10 cellular contexts compared by ENCODE assay signal in genomic region chr13:113448545-113448884, GRCh38. TPM values are rescaled to one million over a fixed set of nuclear protein-coding genes. Genes with fewer than 3 reads are reported as not detected.
DNase-seq lines count a peak whose midpoint lies in the region; ATAC-seq and TF ChIP-seq lines count a peak whose summit lies in the region.
"Had no signal": no experiment of that assay in that cellular context is flagged by ENCODE, and none has a peak within 500 bp of the region (broad histone marks: within the 10 kb centered on the region; RNA-seq: fewer than 3 reads in every experiment).

No MANE protein-coding gene starts in this region.

- peak overlapping the region; percentile 71 for H3K4me3 ChIP-seq in left ventricle myocardium inferior
- peak overlapping the region; percentile 52 to 54 for H3K4me3 ChIP-seq in testis

- H3K27ac Mint-ChIP-seq in activated T-cell treated with anti-CD3 and anti-CD28 coated beads, Interleukin-2, amount 50 U/mL, for 72 hours = no peak overlapping the region

- H3K36me3 ChIP-seq in left ventricle myocardium inferior = peaks cover 19% of the 10 kb centered on the region
- H3K36me3 ChIP-seq in testis (ENCODE audit: low read depth, missing control alignments) = no peaks in the 10 kb centered on the region

- no peaks in the 10 kb centered on the region for H3K9me3 ChIP-seq in left ventricle myocardium inferior (replicated peaks)
- no peaks in the 10 kb centered on the region for H3K9me3 ChIP-seq in testis
- H3K9me3 ChIP-seq: neutrophil had no signal

- intact Hi-C loops in left ventricle myocardium inferior (cut with micrococcal nuclease) = no loop called here
- intact Hi-C loops in testis (cut with DNase I; ENCODE audit: low total_unique reads) = no loop called here

- TF ChIP-seq CTCF in left ventricle myocardium inferior (IDR thresholded peaks at IDR 0.05; ENCODE audit: borderline replicate concordance) (no peak), testis (IDR thresholded peaks at IDR 0.05) (no peak)

- no peak for ATAC-seq in activated T-cell treated with anti-CD3 and anti-CD28 coated beads, Interleukin-2, amount 50 U/mL, for 72 hours (replicated peaks in 1 of 2)
- ATAC-seq in GM18511 (IDR thresholded peaks at IDR 0.05; ENCODE audit: unreplicated experiment) (no peak), HG03108 (IDR thresholded peaks at IDR 0.05; ENCODE audit: unreplicated experiment) (no peak)

- H3K27ac ChIP-seq in left ventricle myocardium inferior (replicated peaks) = peak overlapping the region; percentile 89
- H3K27ac ChIP-seq in testis = peak overlapping the region; percentile 12 to 35
- H3K27ac ChIP-seq: epithelial cell of prostate, neutrophil had no signal

- WGBS in testis, 2 donors = 40 to 44% methylated on average over 4 to 6 of the region's 6 CpGs

- H3K4me3 Mint-ChIP-seq in activated T-cell treated with anti-CD3 and anti-CD28 coated beads, Interleukin-2, amount 50 U/mL, for 72 hours = peak overlapping the region; percentile 43 to 78

- peaks cover 7% of the 10 kb centered on the region for H3K4me1 Mint-ChIP-seq in activated T-cell treated with anti-CD3 and anti-CD28 coated beads, Interleukin-2, amount 50 U/mL, for 72 hours (ENCODE audit: low read depth)

- H3K27me3 Mint-ChIP-seq in activated T-cell treated with anti-CD3 and anti-CD28 coated beads, Interleukin-2, amount 50 U/mL, for 72 hours (ENCODE audit: low read depth) = no peaks in the 10 kb centered on the region

- no peak for TF ChIP-seq POLR2A in testis (IDR thresholded peaks at IDR 0.05)

- H3K9me3 Mint-ChIP-seq in activated T-cell treated with anti-CD3 and anti-CD28 coated beads, Interleukin-2, amount 50 U/mL, for 72 hours = no peaks in the 10 kb centered on the region

- DNase-seq in activated T-cell treated with anti-CD3 and anti-CD28 coated beads, Interleukin-2, amount 50 U/mL, for 72 hours = no peak
- DNase-seq in activated T-cell treated with anti-CD3 and anti-CD28 coated beads, Interleukin-2, amount 50 U/mL, for 48 hours = no peak
- DNase-seq in SW480 (ENCODE audit: low spot score) (peak; percentile 32), left ventricle myocardium inferior (peak; percentile 78), testis (peak; percentile 51), SK-N-DZ (ENCODE audit: low spot score) (no peak)

- no peaks in the 10 kb centered on the region for H3K36me3 Mint-ChIP-seq in activated T-cell treated with anti-CD3 and anti-CD28 coated beads, Interleukin-2, amount 50 U/mL, for 72 hours (ENCODE audit: insufficient read depth in 2 of 2)

- H3K4me1 ChIP-seq in left ventricle myocardium inferior (peaks cover 59% of the 10 kb centered on the region), testis (peaks cover 11% of the 10 kb centered on the region)

- H3K27me3 ChIP-seq in left ventricle myocardium inferior (ENCODE audit: low read depth) = no peaks in the 10 kb centered on the region
- no peaks in the 10 kb centered on the region for H3K27me3 ChIP-seq in testis
- H3K27me3 ChIP-seq: neutrophil had no signal

RNA-seq across cellular contexts. Expression of gene ADPRHL1, which starts 4.8 kb away (rescaled TPM):
- total RNA-seq in activated T-cell treated with anti-CD3 and anti-CD28 coated beads, Interleukin-2, amount 50 U/mL, for 72 hours = 1 to 10 TPM; 1.4 to 2.1 TPM
- total RNA-seq in left ventricle myocardium inferior (484 TPM), testis (1 to 10 TPM; 6.6 to 9.3 TPM)
- polyA plus RNA-seq in testis (ENCODE audit: insufficient read depth, low read depth, low replicate concordance) = 6.2 TPM
- 1.8 and 1.9 TPM in 2 replicates for polyA plus RNA-seq in SK-N-DZ (2014; cell fraction: cytosol; rRNA removed)
- polyA plus RNA-seq in SK-N-DZ (2014; cell fraction: nucleus; rRNA removed) = 1.0 and 1.6 TPM in 2 replicates

RNA-seq across cellular contexts. Expression of gene DCUN1D2, which starts 42.0 kb away (rescaled TPM):
- total RNA-seq in activated T-cell treated with anti-CD3 and anti-CD28 coated beads, Interleukin-2, amount 50 U/mL, for 72 hours = 10 to 100 TPM; 24.6 to 26.2 TPM
- total RNA-seq in left ventricle myocardium inferior (196 TPM), testis (10 to 100 TPM; 65.9 to 78.5 TPM)
- 16.3 TPM for polyA plus RNA-seq in testis (ENCODE audit: insufficient read depth, low read depth, low replicate concordance)
- polyA plus RNA-seq in SK-N-DZ (2014; cell fraction: cytosol; rRNA removed) = 24.9 and 26.8 TPM in 2 replicates
- 33.6 and 77.2 TPM in 2 replicates for polyA plus RNA-seq in SK-N-DZ (2014; cell fraction: nucleus; rRNA removed)

Comparison
In these comparisons a context has a peak if more than half of its experiments do, and no peak if none do; other contexts are left out.
1. DNase-seq: peak in SW480 (single experiment), left ventricle myocardium inferior (single experiment) and testis (single experiment); none in activated T-cell treated with anti-CD3 and anti-CD28 coated beads, Interleukin-2, amount 50 U/mL, for 72 hours (0 of 2), activated T-cell treated with anti-CD3 and anti-CD28 coated beads, Interleukin-2, amount 50 U/mL, for 48 hours (0 of 2) and SK-N-DZ (single experiment).
2. RNA of gene ADPRHL1, which starts 4.8 kb away (total RNA-seq): 484 TPM in left ventricle myocardium inferior (single experiment); 6.6 to 9.3 TPM in testis and 1.4 to 2.1 TPM in activated T-cell treated with anti-CD3 and anti-CD28 coated beads, Interleukin-2, amount 50 U/mL, for 72 hours; every median in the first group is over 10 times any median in the second.